ENCODE assay signal across 12 cellular contexts in genomic region chr1:236120725-236121153, GRCh38. TPM values are rescaled to one million over a fixed set of nuclear protein-coding genes. Genes with fewer than 3 reads are reported as not detected.
A peak's percentile ranks its signal among the peaks of the same experiment; 100 is the strongest.
DNase-seq lines count a peak whose midpoint lies in the region; ATAC-seq and TF ChIP-seq lines count a peak whose summit lies in the region.
"Had no signal": no experiment of that assay in that cellular context is flagged by ENCODE, and none has a peak within 500 bp of the region (broad histone marks: within the 10 kb centered on the region; RNA-seq: fewer than 3 reads in every experiment).

No MANE protein-coding gene starts in this region.

- peak overlapping the region in 1 of 2 donors; percentile 30 for H3K4me3 ChIP-seq in CD4-positive, alpha-beta memory T cell (ENCODE audit: low read length in 2 of 2)
- no peak overlapping the region for H3K4me3 ChIP-seq in brain microvascular endothelial cell (ENCODE audit: low read depth, low read length)
- H3K4me3 ChIP-seq: ascending aorta had no signal

- peak overlapping the region in 6 of 7 donors; percentile 37 to 90 (median 70) for H3K27ac Mint-ChIP-seq in CD4-positive, alpha-beta memory T cell
- peak overlapping the region; percentile 72 for H3K27ac Mint-ChIP-seq in activated naive CD8-positive, alpha-beta T cell treated with anti-CD3 and anti-CD28 coated beads, Interleukin-2, amount 50 U/mL, for 24 hours

- no peaks in the 10 kb centered on the region for H3K27me3 ChIP-seq in CD4-positive, alpha-beta memory T cell (ENCODE audit: insufficient read depth, low read length)
- H3K27me3 ChIP-seq in brain microvascular endothelial cell (replicated peaks): no peaks in the 10 kb centered on the region
- H3K27me3 ChIP-seq: ascending aorta had no signal

- no peaks in the 10 kb centered on the region for H3K36me3 Mint-ChIP-seq in CD4-positive, alpha-beta memory T cell
- H3K36me3 Mint-ChIP-seq in activated naive CD8-positive, alpha-beta T cell treated with anti-CD3 and anti-CD28 coated beads, Interleukin-2, amount 50 U/mL, for 24 hours (ENCODE audit: low read depth): no peaks in the 10 kb centered on the region

- ATAC-seq in GM19043 (IDR thresholded peaks at IDR 0.05; ENCODE audit: low read depth, unreplicated experiment): peak; percentile 50
- ATAC-seq in HG03066 (IDR thresholded peaks at IDR 0.05; ENCODE audit: low read depth, unreplicated experiment): peak; percentile 64
- peak; percentile 73 for ATAC-seq in activated naive CD8-positive, alpha-beta T cell treated with anti-CD3 and anti-CD28 coated beads, Interleukin-2, amount 50 U/mL, for 24 hours

- intact Hi-C loops in CD4-positive, alpha-beta memory T cell (cut with micrococcal nuclease): no loop called here

- H3K9me3 ChIP-seq in CD4-positive, alpha-beta memory T cell (ENCODE audit: control insufficient read depth in 1 of 2, low read length in 2 of 2): no peaks in the 10 kb centered on the region
- H3K9me3 ChIP-seq: ascending aorta had no signal

- no peaks in the 10 kb centered on the region for H3K36me3 ChIP-seq in CD4-positive, alpha-beta memory T cell (ENCODE audit: insufficient read depth, low read length)
- no peaks in the 10 kb centered on the region for H3K36me3 ChIP-seq in brain microvascular endothelial cell (replicated peaks)
- H3K36me3 ChIP-seq: ascending aorta had no signal

- POLR2A ChIA-PET in CD4-positive, alpha-beta memory T cell (lab: Charles Lee; ENCODE audit: partially characterized antibody): no interaction called here

- in situ Hi-C loops in brain microvascular endothelial cell (cut with HindIII; ENCODE audit: low pct_ligation_motif_present, low sequenced_read_pairs): loop anchor here (25.0 kb wide), 1 partner anchor 367 kb away; no protein-coding TSS in a partner anchor

- peaks cover 1 to 2% of the 10 kb centered on the region in 2 donors for H3K27me3 Mint-ChIP-seq in CD4-positive, alpha-beta memory T cell
- no peaks in the 10 kb centered on the region for H3K27me3 Mint-ChIP-seq in activated naive CD8-positive, alpha-beta T cell treated with anti-CD3 and anti-CD28 coated beads, Interleukin-2, amount 50 U/mL, for 24 hours

- no peak overlapping the region for H3K27ac ChIP-seq in CD4-positive, alpha-beta memory T cell (ENCODE audit: low read depth, low read length)
- H3K27ac ChIP-seq in brain microvascular endothelial cell: no peak overlapping the region
- H3K27ac ChIP-seq: ascending aorta had no signal

- peaks cover 10 to 27% (median 22%) of the 10 kb centered on the region in 4 donors for H3K4me1 Mint-ChIP-seq in CD4-positive, alpha-beta memory T cell
- H3K4me1 Mint-ChIP-seq in activated naive CD8-positive, alpha-beta T cell treated with anti-CD3 and anti-CD28 coated beads, Interleukin-2, amount 50 U/mL, for 24 hours: peaks cover 33% of the 10 kb centered on the region

- DNase-seq in CD4-positive, alpha-beta memory T cell: peak in 1 of 5 donors; percentile 3
- DNase-seq in activated naive CD8-positive, alpha-beta T cell treated with anti-CD3 and anti-CD28 coated beads, Interleukin-2, amount 50 U/mL, for 24 hours: no peak
- DNase-seq in brain microvascular endothelial cell (no peak), NCI-H524 (lab: John Stamatoyannopoulos, UW) (no peak), NCI-H2196 treated with DMSO at 0.1 percent for 48 hours (lab: John Stamatoyannopoulos, UW; ENCODE audit: unreplicated experiment) (no peak), retina (no peak)
- DNase-seq: Calu3, NCI-H187, SW 1271 had no signal

- no peak for TF ChIP-seq CTCF in brain microvascular endothelial cell (IDR thresholded peaks at IDR 0.05; ENCODE audit: low read depth, low read length, missing control alignments)

- H3K4me3 Mint-ChIP-seq in CD4-positive, alpha-beta memory T cell: peak overlapping the region; percentile 76 to 93 (median 80)
- peak overlapping the region; percentile 72 for H3K4me3 Mint-ChIP-seq in activated naive CD8-positive, alpha-beta T cell treated with anti-CD3 and anti-CD28 coated beads, Interleukin-2, amount 50 U/mL, for 24 hours

- H3K4me1 ChIP-seq in CD4-positive, alpha-beta memory T cell (ENCODE audit: insufficient read depth, low read length): peaks cover 9% of the 10 kb centered on the region
- H3K4me1 ChIP-seq: ascending aorta had no signal

- no peaks in the 10 kb centered on the region for H3K9me3 Mint-ChIP-seq in CD4-positive, alpha-beta memory T cell
- H3K9me3 Mint-ChIP-seq in activated naive CD8-positive, alpha-beta T cell treated with anti-CD3 and anti-CD28 coated beads, Interleukin-2, amount 50 U/mL, for 24 hours: no peaks in the 10 kb centered on the region

- CTCF ChIA-PET in CD4-positive, alpha-beta memory T cell (lab: Charles Lee; ENCODE audit: partially characterized antibody): interaction anchor here (1.0 kb wide), 1 partner anchor 10 kb away, joined by 3 read pairs; no protein-coding TSS in a partner anchor

RNA-seq across cellular contexts. Expression of gene GPR137B, which starts 21.6 kb away (rescaled TPM):
- 10 to 100 TPM; 11.0 to 11.8 TPM for total RNA-seq in CD4-positive, alpha-beta memory T cell
- 1 to 10 TPM; 4.1 to 5.7 TPM for polyA plus RNA-seq in CD4-positive, alpha-beta memory T cell

RNA-seq across cellular contexts. Expression of gene NID1, which starts 55.8 kb away (rescaled TPM):
- total RNA-seq in CD4-positive, alpha-beta memory T cell: under 1 TPM; 0.08 to 0.17 TPM
- not detected for polyA plus RNA-seq in CD4-positive, alpha-beta memory T cell
